In the genomic region with DNA sequence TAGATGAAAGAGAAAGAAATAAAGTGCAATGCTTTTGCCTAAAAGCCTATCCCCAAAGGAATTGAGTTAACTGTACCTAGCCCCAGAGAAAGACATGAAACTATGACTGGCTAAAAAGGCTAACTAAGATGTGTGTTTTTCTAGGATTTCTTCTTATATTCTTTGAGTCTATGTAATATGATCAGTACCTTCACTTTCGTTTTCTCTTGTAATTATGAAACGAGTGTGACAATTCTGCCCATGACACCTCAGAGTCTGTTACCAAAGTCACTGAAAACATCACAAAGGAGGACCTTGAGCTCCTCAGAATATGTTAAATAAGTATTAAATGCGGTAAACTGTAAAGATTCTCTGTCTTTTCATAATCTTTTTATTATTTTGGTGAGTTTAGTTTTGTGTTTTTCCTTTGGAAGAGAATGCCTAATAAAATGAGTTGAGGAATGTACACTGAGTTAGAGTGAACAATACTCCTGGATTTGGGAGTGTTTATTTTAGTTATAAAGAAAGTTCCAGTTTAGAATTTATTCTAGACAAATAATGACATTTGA, we compare ENCODE assay signal across 8 cellular contexts.
DNase-seq lines count a peak whose midpoint lies in the region; ATAC-seq and TF ChIP-seq lines count a peak whose summit lies in the region.

No MANE protein-coding gene starts in this region.

- intact Hi-C loops in mammary epithelial cell (cut with micrococcal nuclease) (no loop called here), stomach (cut with DNase I; ENCODE audit: low total_unique reads) (no loop called here)

- H3K36me3 ChIP-seq in mammary epithelial cell (ENCODE audit: insufficient read depth, low read length) (no peaks in the 10 kb centered on the region), stomach (no peaks in the 10 kb centered on the region)

- TF ChIP-seq EP300 in stomach (IDR thresholded peaks at IDR 0.05), result no peak

- H3K4me2 ChIP-seq in mammary epithelial cell (ENCODE audit: insufficient read depth, low read depth, low read length), result peak overlapping the region; percentile 75

- CTCF ChIA-PET in mammary epithelial cell (lab: Charles Lee; ENCODE audit: low non-redundant PET), result no interaction called here

- dilution Hi-C loops in mammary epithelial cell (cut with HindIII; ENCODE audit: low sequenced_read_pairs), result no loop called here

- TF ChIP-seq CTCF in mammary epithelial cell (conservative IDR thresholded peaks at IDR 0.05 in 1 of 2, IDR thresholded peaks at IDR 0.05 in 1 of 2; ENCODE audit: extremely low read depth in 1 of 2, insufficient read depth in 1 of 2, low read depth in 1 of 2, low read length in 2 of 2), result no peak
- no peak for TF ChIP-seq CTCF in stomach (IDR thresholded peaks at IDR 0.05)

- H3K9me3 ChIP-seq in mammary epithelial cell (replicated peaks; ENCODE audit: insufficient read depth, low read length) (no peaks in the 10 kb centered on the region), stomach (no peaks in the 10 kb centered on the region)

- H3K27me3 ChIP-seq in mammary epithelial cell (ENCODE audit: insufficient read depth, low read length), result no peaks in the 10 kb centered on the region
- no peaks in the 10 kb centered on the region for H3K27me3 ChIP-seq in stomach

- peak overlapping the region; percentile 70 for H2AFZ ChIP-seq in mammary epithelial cell (ENCODE audit: low read depth, low read length)

- 2% methylated on average over 3 of the region's 3 CpGs for WGBS in mammary epithelial cell (ENCODE audit: low coverage, missing lambda C conversion rate)
- 13 to 52% (median 32%) methylated on average over 3 of the region's 3 CpGs for WGBS in stomach, 5 donors

- no peak for DNase-seq in mammary epithelial cell
- DNase-seq in COR-L47 (lab: John Stamatoyannopoulos, UW), result no peak
- no peak for DNase-seq in stomach
- DNase-seq in NCI-H1436 (lab: John Stamatoyannopoulos, UW), result no peak
- DNase-seq in stimulated activated naive CD8-positive, alpha-beta T cell treated with anti-CD3 and anti-CD28 coated beads, Interleukin-15, Interleukin-2, amounts not matched to agents 100 U/mL and 50 U/mL, for 24 hours, result no peak

- ATAC-seq in GM18517 (IDR thresholded peaks at IDR 0.05; ENCODE audit: unreplicated experiment) (peak; percentile 97), GM21423 (IDR thresholded peaks at IDR 0.05; ENCODE audit: unreplicated experiment) (peak; percentile 92), HG03432 (IDR thresholded peaks at IDR 0.05; ENCODE audit: unreplicated experiment) (peak; percentile 94)
- no peak for ATAC-seq in stimulated activated naive CD8-positive, alpha-beta T cell treated with anti-CD3 and anti-CD28 coated beads, Interleukin-15, Interleukin-2, amounts not matched to agents 100 U/mL and 50 U/mL, for 24 hours

- H3K79me2 ChIP-seq in mammary epithelial cell (ENCODE audit: insufficient read depth, low read length), result no peaks in the 10 kb centered on the region

- H3K27ac ChIP-seq in mammary epithelial cell (ENCODE audit: insufficient read depth, low read depth, low read length) (no peak overlapping the region), stomach (peak overlapping the region in 2 of 5 donors; percentile 13 to 47)

- no peaks in the 10 kb centered on the region for H4K20me1 ChIP-seq in mammary epithelial cell (ENCODE audit: insufficient read depth, low read length)

- H3K4me3 ChIP-seq in mammary epithelial cell (replicated peaks in 1 of 3; ENCODE audit: insufficient read depth in 1 of 3, low read depth in 2 of 3, low read length in 3 of 3) (peak overlapping the region in 2 of 3 experiments; percentile 30 to 41), stomach (peak overlapping the region in 2 of 4 donors; percentile 15 to 16)

- H3K4me1 ChIP-seq in mammary epithelial cell (ENCODE audit: insufficient read depth, low read length) (no peaks in the 10 kb centered on the region), stomach (peaks cover 0 to 4% (median 0%) of the 10 kb centered on the region in 4 donors)

- no peak overlapping the region for H3K9ac ChIP-seq in mammary epithelial cell (ENCODE audit: insufficient read depth, low read length)

- in situ Hi-C loops in mammary epithelial cell (cut with MboI; ENCODE audit: low sequenced_read_pairs in 2 of 2), result no loop called here

- TF ChIP-seq POLR2A in stomach (IDR thresholded peaks at IDR 0.05), result no peak

- no TSS peak for BruUV-seq in mammary epithelial cell (replicated peaks; lab: Mats Ljungman, UMichigan)
